ENCODE assay signal across 9 cellular contexts in genomic region chr19:37470216-37470615, GRCh38. TPM values are rescaled to one million over a fixed set of nuclear protein-coding genes. Genes with fewer than 3 reads are reported as not detected.
DNase-seq lines count a peak whose midpoint lies in the region; ATAC-seq and TF ChIP-seq lines count a peak whose summit lies in the region.
"Had no signal": no experiment of that assay in that cellular context is flagged by ENCODE, and none has a peak within 500 bp of the region (broad histone marks: within the 10 kb centered on the region; RNA-seq: fewer than 3 reads in every experiment).

No MANE protein-coding gene starts in this region.

- no peak for ATAC-seq in effector memory CD8-positive, alpha-beta T cell (replicated peaks)
- ATAC-seq in HG03565 (IDR thresholded peaks at IDR 0.05; ENCODE audit: unreplicated experiment) (no peak), GM18868 (IDR thresholded peaks at IDR 0.05; ENCODE audit: unreplicated experiment) (no peak), GM21515 (IDR thresholded peaks at IDR 0.05; ENCODE audit: unreplicated experiment) (no peak)

- H3K4me1 Mint-ChIP-seq in Calu3 (ENCODE audit: low read depth, unreplicated experiment), result no peaks in the 10 kb centered on the region
- H3K4me1 Mint-ChIP-seq in effector memory CD8-positive, alpha-beta T cell (ENCODE audit: low read depth in 2 of 2), result peaks cover 26 to 35% of the 10 kb centered on the region in 2 donors

- H4K91ac ChIP-seq in neuronal stem cell (ENCODE audit: low read depth, low read length, poor library complexity), result no peak overlapping the region

- no peak overlapping the region for H2BK15ac ChIP-seq in neuronal stem cell (ENCODE audit: low read length)

- no peak overlapping the region for H3K18ac ChIP-seq in neuronal stem cell (ENCODE audit: low read length)

- H2BK5ac ChIP-seq in neuronal stem cell (ENCODE audit: low read length), result no peak overlapping the region

- intact Hi-C loops in Calu3 (cut with micrococcal nuclease; ENCODE audit: unreplicated experiment), result no loop called here

- H4K8ac ChIP-seq in neuronal stem cell (ENCODE audit: low read depth, low read length), result no peak overlapping the region

- H3K36me3 ChIP-seq in neuronal stem cell (replicated peaks in 1 of 2; ENCODE audit: control insufficient read depth in 2 of 2, insufficient read depth in 2 of 2, low read length in 2 of 2), result peaks cover 2 to 31% of the 10 kb centered on the region in 2 donors

- no CpG with 5 or more reads among the region's 4 CpGs for WGBS in neuronal stem cell (ENCODE audit: extremely low coverage in 2 of 2, insufficient read length in 2 of 2, insufficient replicate concordance in 1 of 2), 2 donors

- H3K79me1 ChIP-seq in neuronal stem cell (ENCODE audit: low read depth, low read length), result peaks cover 4% of the 10 kb centered on the region

- peaks cover 7% of the 10 kb centered on the region for H3K9me3 Mint-ChIP-seq in Calu3 (ENCODE audit: low read depth, unreplicated experiment)
- H3K9me3 Mint-ChIP-seq in effector memory CD8-positive, alpha-beta T cell, result peaks cover 4 to 6% of the 10 kb centered on the region in 2 donors

- no peak overlapping the region for H2BK120ac ChIP-seq in neuronal stem cell (ENCODE audit: low read depth, low read length)

- no peak overlapping the region for H3K27ac ChIP-seq in neuronal stem cell (replicated peaks; ENCODE audit: low read length)

- H3K36me3 Mint-ChIP-seq in Calu3 (ENCODE audit: insufficient read depth, unreplicated experiment), result peaks cover 28% of the 10 kb centered on the region
- H3K36me3 Mint-ChIP-seq in effector memory CD8-positive, alpha-beta T cell (ENCODE audit: insufficient read depth), result peaks cover 38% of the 10 kb centered on the region

- H3K27me3 ChIP-seq in neuronal stem cell (ENCODE audit: control insufficient read depth in 3 of 3, insufficient read depth in 3 of 3, low read depth in 1 of 3, low read length in 3 of 3), result no peaks in the 10 kb centered on the region

- TSS peak; percentile 33 for BruUV-seq in Calu3 (replicated peaks; lab: Mats Ljungman, UMichigan)

- peaks cover 13 to 51% of the 10 kb centered on the region in 2 donors for H3K9me3 ChIP-seq in neuronal stem cell (replicated peaks in 1 of 2; ENCODE audit: control insufficient read depth in 2 of 2, insufficient read depth in 1 of 2, low read depth in 1 of 2, low read length in 2 of 2)

- H3K14ac ChIP-seq in neuronal stem cell (ENCODE audit: low read length), result no peak overlapping the region

- H3K4me1 ChIP-seq in neuronal stem cell (ENCODE audit: control insufficient read depth in 2 of 2, insufficient read depth in 1 of 2, low read depth in 1 of 2, low read length in 2 of 2), result peaks cover 0 to 2% of the 10 kb centered on the region in 2 donors

- TF ChIP-seq POLR2A in NB4 (IDR thresholded peaks at IDR 0.05; ENCODE audit: extremely low read depth, insufficient read length), result no peak

- no peak overlapping the region for H2AK5ac ChIP-seq in neuronal stem cell (ENCODE audit: low read depth, low read length)

- no peak overlapping the region for H2BK12ac ChIP-seq in neuronal stem cell (ENCODE audit: low read length)

- H3K9ac ChIP-seq in neuronal stem cell (ENCODE audit: low read depth, low read length, poor library complexity), result no peak overlapping the region

- TF ChIP-seq CTCF in Calu3 (IDR thresholded peaks at IDR 0.05; ENCODE audit: unreplicated experiment) (no peak), NB4 (IDR thresholded peaks at IDR 0.05; ENCODE audit: low read depth, low read length) (no peak), GM20000 (IDR thresholded peaks at IDR 0.05; ENCODE audit: extremely low read depth, missing control alignments) (no peak)

- peak overlapping the region; percentile 99 for H2AFZ ChIP-seq in neuronal stem cell (ENCODE audit: low read length)

- DNase-seq in Calu3, result no peak
- DNase-seq in NB4 (ENCODE audit: low read depth), result no peak
- DNase-seq in effector memory CD8-positive, alpha-beta T cell, result no peak
- no peak for DNase-seq in neuronal stem cell (ENCODE audit: low spot score)
- no peak for DNase-seq in GM20000 (ENCODE audit: low spot score)
- DNase-seq: NCI-H524 had no signal

- no peak overlapping the region for H3K23ac ChIP-seq in neuronal stem cell (ENCODE audit: low read depth, low read length, poor library complexity)

- H3K4me2 ChIP-seq in neuronal stem cell (ENCODE audit: insufficient read depth, low read length, poor library complexity, severe bottlenecking), result peak overlapping the region; percentile 75

- no peak overlapping the region for H3K27ac Mint-ChIP-seq in Calu3 (ENCODE audit: unreplicated experiment)
- peak overlapping the region; percentile 97 to 99 for H3K27ac Mint-ChIP-seq in effector memory CD8-positive, alpha-beta T cell

- H3K4me3 ChIP-seq in NB4 (ENCODE audit: low read depth, low read length), result peak overlapping the region; percentile 85
- H3K4me3 ChIP-seq in neuronal stem cell (ENCODE audit: low read length in 2 of 2), result peak overlapping the region in 1 of 2 donors; percentile 83

- H3K27me3 Mint-ChIP-seq in Calu3 (ENCODE audit: unreplicated experiment), result no peaks in the 10 kb centered on the region
- no peaks in the 10 kb centered on the region for H3K27me3 Mint-ChIP-seq in effector memory CD8-positive, alpha-beta T cell

- H3K4me3 Mint-ChIP-seq in Calu3 (ENCODE audit: low read depth, unreplicated experiment), result peak overlapping the region; percentile 92
- H3K4me3 Mint-ChIP-seq in effector memory CD8-positive, alpha-beta T cell, result peak overlapping the region; percentile 97 to 99

- no peak overlapping the region for H3K4ac ChIP-seq in neuronal stem cell (ENCODE audit: low read length)

- CTCF ChIA-PET in Calu3 (lab: Charles Lee), result interaction anchor here (0.7 kb wide), 1 partner anchor 124 kb away, joined by 4 read pairs; the partner anchor contains the start of genes ZNF540 and ZNF571

RNA-seq across cellular contexts. Expression of gene ZNF570, which starts 1.1 kb away (rescaled TPM):
- 2.9 and 3.3 TPM in 2 replicates for total RNA-seq in Calu3 (2022)
- polyA plus RNA-seq in neuronal stem cell (2013, experiment 1 of 2), result 4.2 TPM
- 4.6 TPM for polyA plus RNA-seq in neuronal stem cell (2013, experiment 2 of 2)

RNA-seq across cellular contexts. Expression of gene ZNF569, which starts 3.0 kb away (rescaled TPM):
- total RNA-seq in Calu3 (2022), result 2.8 and 3.8 TPM in 2 replicates
- polyA plus RNA-seq in neuronal stem cell (2013, experiment 1 of 2), result 11.2 TPM
- 12.2 TPM for polyA plus RNA-seq in neuronal stem cell (2013, experiment 2 of 2)

RNA-seq across cellular contexts. Expression of gene ZNF793, which starts 36.5 kb away (rescaled TPM):
- total RNA-seq in Calu3 (2022), result not detected in 2 replicates
- 8.9 TPM for polyA plus RNA-seq in neuronal stem cell (2013, experiment 1 of 2)
- 9.4 TPM for polyA plus RNA-seq in neuronal stem cell (2013, experiment 2 of 2)
